ENCODE assay signal across 7 cellular contexts in the genomic region with DNA sequence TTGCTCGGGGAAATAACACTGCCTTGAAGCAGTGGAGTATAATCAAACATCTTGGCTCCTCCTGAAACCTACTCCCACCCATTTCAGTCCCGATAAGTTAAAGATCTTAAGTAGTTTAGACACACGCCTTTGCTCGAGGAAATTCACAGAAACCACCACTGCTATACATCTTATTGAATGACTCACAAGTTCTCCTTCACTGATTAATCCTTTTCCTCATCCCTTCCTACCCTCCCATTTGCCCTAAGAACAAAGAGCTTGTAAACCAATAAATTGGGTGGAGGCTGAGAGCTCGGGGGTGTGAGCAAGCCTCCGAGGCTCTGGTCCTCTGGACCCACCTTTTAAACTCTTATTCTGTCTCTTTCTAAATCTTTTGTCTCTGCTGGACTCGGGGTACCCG.
A peak's percentile ranks its signal among the peaks of the same experiment; 100 is the strongest.
DNase-seq lines count a peak whose midpoint lies in the region; ATAC-seq and TF ChIP-seq lines count a peak whose summit lies in the region.
"Not testable (repeated sequence)": the region's sequence is repeated elsewhere in the genome, so short reads cannot be mapped to it uniquely, and the experiment has no call there.

No MANE protein-coding gene starts in this region.

- peak overlapping the region; percentile 54 for H3K4me2 ChIP-seq in mammary epithelial cell (ENCODE audit: insufficient read depth, low read depth, low read length)

- not testable (repeated sequence) for H3K36me3 ChIP-seq in RWPE2 (ENCODE audit: low read depth); mammary epithelial cell (ENCODE audit: insufficient read depth, low read length)

- BruUV-seq in Calu3 (replicated peaks; lab: Mats Ljungman, UMichigan); mammary epithelial cell (replicated peaks; lab: Mats Ljungman, UMichigan): not testable (repeated sequence)

- intact Hi-C loops in Calu3 (cut with micrococcal nuclease; ENCODE audit: unreplicated experiment); mammary epithelial cell (cut with micrococcal nuclease): not testable (repeated sequence)

- ATAC-seq in RWPE2 (ENCODE audit: low read depth): not testable (repeated sequence)
- peak; percentile 57 for ATAC-seq in foreskin keratinocyte

- not testable (repeated sequence) for H3K36me3 Mint-ChIP-seq in Calu3 (ENCODE audit: insufficient read depth, unreplicated experiment); activated naive CD8-positive, alpha-beta T cell

- not testable (repeated sequence) for H3K9me3 ChIP-seq in RWPE2 (ENCODE audit: severe bottlenecking); mammary epithelial cell (replicated peaks; ENCODE audit: insufficient read depth, low read length)

- DNase-seq in Calu3: peak; percentile 20
- peak; percentile 44 for DNase-seq in HT1080 (ENCODE audit: low read depth)
- not testable (repeated sequence) for DNase-seq in RWPE2 (ENCODE audit: low spot score)
- peak; percentile 79 for DNase-seq in mammary epithelial cell
- DNase-seq in foreskin keratinocyte: peak in 1 of 2 donors; percentile 58
- DNase-seq in renal cortical epithelial cell (ENCODE audit: low read depth): peak; percentile 86

- not testable (repeated sequence) for H3K79me2 ChIP-seq in mammary epithelial cell (ENCODE audit: insufficient read depth, low read length)

- peak overlapping the region; percentile 53 for H2AFZ ChIP-seq in mammary epithelial cell (ENCODE audit: low read depth, low read length)

- dilution Hi-C loops in mammary epithelial cell (cut with HindIII; ENCODE audit: low sequenced_read_pairs): not testable (repeated sequence)

- not testable (repeated sequence) for H3K9me3 Mint-ChIP-seq in Calu3 (ENCODE audit: low read depth, unreplicated experiment); activated naive CD8-positive, alpha-beta T cell (ENCODE audit: low read depth)

- CTCF ChIA-PET in Calu3 (lab: Charles Lee): interaction anchor here (0.9 to 1.4 kb wide), 3 partner anchors 9 to 16 kb away, joined by 3 read pairs; no protein-coding TSS in a partner anchor
- CTCF ChIA-PET in mammary epithelial cell (lab: Charles Lee; ENCODE audit: low non-redundant PET): not testable (repeated sequence)

- in situ Hi-C loops in mammary epithelial cell (cut with MboI; ENCODE audit: low sequenced_read_pairs in 2 of 2): not testable (repeated sequence)

- H3K27me3 ChIP-seq in RWPE2 (ENCODE audit: insufficient read depth, poor library complexity, severe bottlenecking); mammary epithelial cell (ENCODE audit: insufficient read depth, low read length); foreskin keratinocyte: not testable (repeated sequence)

- H3K27ac ChIP-seq in RWPE2 (ENCODE audit: poor library complexity, severe bottlenecking) (peak overlapping the region; percentile 10), mammary epithelial cell (ENCODE audit: insufficient read depth, low read depth, low read length) (peak overlapping the region; percentile 49), foreskin keratinocyte (peak overlapping the region; percentile 66)

- not testable (repeated sequence) for H3K9ac ChIP-seq in mammary epithelial cell (ENCODE audit: insufficient read depth, low read length)

- not testable (repeated sequence) for H3K27me3 Mint-ChIP-seq in Calu3 (ENCODE audit: unreplicated experiment); activated naive CD8-positive, alpha-beta T cell

- H3K4me3 ChIP-seq in RWPE2 (ENCODE audit: severe bottlenecking); mammary epithelial cell (replicated peaks in 1 of 3; ENCODE audit: insufficient read depth in 1 of 3, low read depth in 2 of 3, low read length in 3 of 3): not testable (repeated sequence)

- 26% methylated on average over 8 of the region's 8 CpGs for WGBS in mammary epithelial cell (ENCODE audit: low coverage, missing lambda C conversion rate)

- peak overlapping the region; percentile 50 for H3K4me3 Mint-ChIP-seq in Calu3 (ENCODE audit: low read depth, unreplicated experiment)
- H3K4me3 Mint-ChIP-seq in activated naive CD8-positive, alpha-beta T cell: peak overlapping the region; percentile 33

- H3K27ac Mint-ChIP-seq in Calu3 (ENCODE audit: unreplicated experiment): peak overlapping the region; percentile 0
- peak overlapping the region; percentile 61 for H3K27ac Mint-ChIP-seq in activated naive CD8-positive, alpha-beta T cell

- not testable (repeated sequence) for H4K20me1 ChIP-seq in mammary epithelial cell (ENCODE audit: insufficient read depth, low read length)

- TF ChIP-seq CTCF in Calu3 (IDR thresholded peaks at IDR 0.05; ENCODE audit: unreplicated experiment); RWPE2 (IDR thresholded peaks at IDR 0.05; ENCODE audit: poor library complexity, severe bottlenecking); mammary epithelial cell (conservative IDR thresholded peaks at IDR 0.05 in 1 of 2, IDR thresholded peaks at IDR 0.05 in 1 of 2; ENCODE audit: extremely low read depth in 1 of 2, insufficient read depth in 1 of 2, low read depth in 1 of 2, low read length in 2 of 2); foreskin keratinocyte (conservative IDR thresholded peaks at IDR 0.05): not testable (repeated sequence)

- H3K4me1 Mint-ChIP-seq in Calu3 (ENCODE audit: low read depth, unreplicated experiment): peaks cover 15% of the 10 kb centered on the region
- peaks cover 25% of the 10 kb centered on the region for H3K4me1 Mint-ChIP-seq in activated naive CD8-positive, alpha-beta T cell (ENCODE audit: low read depth)

- H3K4me1 ChIP-seq in RWPE2 (ENCODE audit: insufficient read depth, poor library complexity, severe bottlenecking) (peaks cover 14% of the 10 kb centered on the region), mammary epithelial cell (ENCODE audit: insufficient read depth, low read length) (peaks cover 31% of the 10 kb centered on the region), foreskin keratinocyte (peaks cover 22% of the 10 kb centered on the region)

Comparison
In these comparisons a context has a peak if more than half of its experiments do, and no peak if none do; other contexts are left out.
1. H3K27ac ChIP-seq: peak in every context shown above with its lines; median percentile 66 in foreskin keratinocyte; 49 in mammary epithelial cell; 10 in RWPE2.